In genomic region chr6:36576573-36576972, GRCh38 we compare ENCODE assay signal across 16 cellular contexts. TPM values are rescaled to one million over a fixed set of nuclear protein-coding genes. Genes with fewer than 3 reads are reported as not detected.
DNase-seq lines count a peak whose midpoint lies in the region; ATAC-seq and TF ChIP-seq lines count a peak whose summit lies in the region.
"Had no signal": no experiment of that assay in that cellular context is flagged by ENCODE, and none has a peak within 500 bp of the region (broad histone marks: within the 10 kb centered on the region; RNA-seq: fewer than 3 reads in every experiment).

No MANE protein-coding gene starts in this region.

- BruUV-seq in OCI-LY7 (replicated peaks; lab: Mats Ljungman, UMichigan): no TSS peak

- H3K4me1 ChIP-seq in GM23248 (ENCODE audit: insufficient read depth): peaks cover 42% of the 10 kb centered on the region
- peaks cover 28% of the 10 kb centered on the region for H3K4me1 ChIP-seq in OCI-LY7 (ENCODE audit: insufficient read depth, low read length, poor library complexity, severe bottlenecking)
- H3K4me1 ChIP-seq in sigmoid colon: peaks cover 0 to 40% (median 23%) of the 10 kb centered on the region in 4 donors
- H3K4me1 ChIP-seq in BE2C: peaks cover 3% of the 10 kb centered on the region; the same call in 1 of the 2 replicates

- POLR2A ChIA-PET in OCI-LY7 (lab: Charles Lee): interaction anchor here (0.7 kb wide), 2 partner anchors 15 to 22 kb away, joined by 4 to 5 read pairs; no protein-coding TSS in a partner anchor

- peak overlapping the region; percentile 48 for H3K4me2 ChIP-seq in GM23248 (ENCODE audit: unreplicated experiment)
- no peak overlapping the region for H3K4me2 ChIP-seq in OCI-LY7 (ENCODE audit: low read length)

- CTCF ChIA-PET in OCI-LY7 (lab: Charles Lee; ENCODE audit: unreplicated experiment): interaction anchor here (0.6 kb wide), 1 partner anchor 13 kb away, joined by 3 read pairs; no protein-coding TSS in a partner anchor

- H4K20me1 ChIP-seq in GM23248 (ENCODE audit: insufficient read depth) (no peaks in the 10 kb centered on the region), OCI-LY7 (ENCODE audit: insufficient read depth, low read length) (no peaks in the 10 kb centered on the region)

- H3K9ac ChIP-seq in GM23248: peak overlapping the region; percentile 44

- intact Hi-C loops in OCI-LY7 (cut with micrococcal nuclease; ENCODE audit: unreplicated experiment): loop anchor here (5.0 kb wide), 1 partner anchor 154 kb away; no protein-coding TSS in a partner anchor
- intact Hi-C loops in sigmoid colon (cut with DNase I): no loop called here
- intact Hi-C loops in cardiac septum (cut with DNase I): no loop called here

- peaks cover 42% of the 10 kb centered on the region for H3K4me1 Mint-ChIP-seq in chondrocyte (ENCODE audit: low read depth)

- WGBS in GM23248 (ENCODE audit: low coverage in 1 of 2, low lambda C conversion rate in 2 of 2, missing lambda C conversion rate in 2 of 2), 2 experiments: 87 to 92% methylated on average over 6 of the region's 6 CpGs
- 85 to 91% methylated on average over 6 of the region's 6 CpGs for WGBS in sigmoid colon, 2 donors

- DNase-seq in GM23248: no peak
- peak; percentile 59 for DNase-seq in OCI-LY7 (ENCODE audit: low spot score)
- no peak for DNase-seq in chondrocyte (ENCODE audit: low spot score)
- peak; percentile 38 for DNase-seq in sigmoid colon
- no peak for DNase-seq in cardiac septum (ENCODE audit: low spot score)
- DNase-seq in BE2C: no peak
- no peak for DNase-seq in NCI-H2029 (lab: John Stamatoyannopoulos, UW)
- DNase-seq: activated CD8-positive, alpha-beta T cell treated with anti-CD3 and anti-CD28 coated beads, Interleukin-2, amount 10 ng/mL, durations not matched to agents 7 days and 5 days; activated effector memory CD4-positive, alpha-beta T cell treated with Interleukin-2 at 50 U/mL for 16 hours; anterior cingulate cortex; glutamatergic neuron; NCI-H1105 treated with DMSO at 0.1 percent for 48 hours; NCI-H345; WERI-Rb-1 had no signal

- no peaks in the 10 kb centered on the region for H3K9me3 Mint-ChIP-seq in chondrocyte (ENCODE audit: low read depth)
- H3K9me3 Mint-ChIP-seq: stimulated activated naive CD8-positive, alpha-beta T cell treated with anti-CD3 and anti-CD28 coated beads, Interleukin-15, Interleukin-2, amounts not matched to agents 100 ng/mL and 50 ng/mL, for 24 hours had no signal

- H3K9me3 ChIP-seq in GM23248 (ENCODE audit: low read depth): no peaks in the 10 kb centered on the region
- H3K9me3 ChIP-seq in OCI-LY7 (ENCODE audit: low read length): peaks cover 8% of the 10 kb centered on the region; the same call in 1 of the 2 replicates
- H3K9me3 ChIP-seq in sigmoid colon: no peaks in the 10 kb centered on the region
- no peaks in the 10 kb centered on the region for H3K9me3 ChIP-seq in BE2C

- in situ Hi-C loops in GM23248 (cut with MboI): no loop called here

- H3K36me3 Mint-ChIP-seq in chondrocyte (ENCODE audit: low read depth): no peaks in the 10 kb centered on the region

- H3K27ac ChIP-seq in GM23248 (peak overlapping the region; percentile 73), OCI-LY7 (ENCODE audit: low read depth, low read length, poor library complexity, severe bottlenecking) (no peak overlapping the region), sigmoid colon (peak overlapping the region in 3 of 4 donors; percentile 81 to 90 (median 83))
- H3K27ac ChIP-seq: WERI-Rb-1 had no signal

- no peak overlapping the region for H3K4me3 ChIP-seq in GM23248
- no peak overlapping the region for H3K4me3 ChIP-seq in OCI-LY7 (ENCODE audit: low read depth, low read length, poor library complexity, severe bottlenecking)
- no peak overlapping the region for H3K4me3 ChIP-seq in sigmoid colon
- no peak overlapping the region for H3K4me3 ChIP-seq in BE2C (ENCODE audit: low read depth, low read length)

- H3K27me3 ChIP-seq in GM23248 (replicated peaks; ENCODE audit: insufficient read depth) (no peaks in the 10 kb centered on the region), sigmoid colon (no peaks in the 10 kb centered on the region), BE2C (no peaks in the 10 kb centered on the region)

- ATAC-seq in GM19463 (IDR thresholded peaks at IDR 0.05; ENCODE audit: unreplicated experiment): no peak
- ATAC-seq: activated CD8-positive, alpha-beta T cell treated with anti-CD3 and anti-CD28 coated beads, Interleukin-2, amount 10 ng/mL, durations not matched to agents 7 days and 5 days had no signal

- H3K27ac Mint-ChIP-seq in chondrocyte (ENCODE audit: unreplicated experiment): peak overlapping the region; percentile 78
- H3K27ac Mint-ChIP-seq: activated CD8-positive, alpha-beta T cell treated with anti-CD3 and anti-CD28 coated beads, Interleukin-2, amount 10 ng/mL, durations not matched to agents 7 days and 5 days; stimulated activated naive CD8-positive, alpha-beta T cell treated with anti-CD3 and anti-CD28 coated beads, Interleukin-15, Interleukin-2, amounts not matched to agents 100 ng/mL and 50 ng/mL, for 24 hours had no signal

- H3K9me2 ChIP-seq in GM23248 (ENCODE audit: insufficient read depth) (no peaks in the 10 kb centered on the region), OCI-LY7 (ENCODE audit: insufficient read depth, low read length) (no peaks in the 10 kb centered on the region)

- no peaks in the 10 kb centered on the region for H3K27me3 Mint-ChIP-seq in chondrocyte (ENCODE audit: low read depth)
- H3K27me3 Mint-ChIP-seq: stimulated activated naive CD8-positive, alpha-beta T cell treated with anti-CD3 and anti-CD28 coated beads, Interleukin-15, Interleukin-2, amounts not matched to agents 100 ng/mL and 50 ng/mL, for 24 hours had no signal

- H3K4me3 Mint-ChIP-seq in chondrocyte (ENCODE audit: unreplicated experiment): no peak overlapping the region
- H3K4me3 Mint-ChIP-seq: activated CD8-positive, alpha-beta T cell treated with anti-CD3 and anti-CD28 coated beads, Interleukin-2, amount 10 ng/mL, durations not matched to agents 7 days and 5 days; stimulated activated naive CD8-positive, alpha-beta T cell treated with anti-CD3 and anti-CD28 coated beads, Interleukin-15, Interleukin-2, amounts not matched to agents 100 ng/mL and 50 ng/mL, for 24 hours had no signal

- peaks cover 30% of the 10 kb centered on the region for H3F3A ChIP-seq in GM23248 (ENCODE audit: insufficient read depth)

- TF ChIP-seq CTCF in OCI-LY7 (conservative IDR thresholded peaks at IDR 0.05; ENCODE audit: low read length) (no peak), chondrocyte (IDR thresholded peaks at IDR 0.05) (no peak), sigmoid colon (IDR thresholded peaks at IDR 0.05) (no peak), BE2C (IDR thresholded peaks at IDR 0.05; ENCODE audit: low read depth, low read length) (no peak)

- no peaks in the 10 kb centered on the region for H3K79me2 ChIP-seq in GM23248 (ENCODE audit: insufficient read depth)
- H3K79me2 ChIP-seq in OCI-LY7 (ENCODE audit: insufficient read depth, low read depth, low read length): no peaks in the 10 kb centered on the region

- H2AFZ ChIP-seq in GM23248 (peak overlapping the region; percentile 58), OCI-LY7 (ENCODE audit: low read length) (no peak overlapping the region; the same call in 1 of the 2 replicates)

- no peak for TF ChIP-seq POLR2A in sigmoid colon (IDR thresholded peaks at IDR 0.05)

- H3K36me3 ChIP-seq in GM23248 (ENCODE audit: low read depth) (no peaks in the 10 kb centered on the region), OCI-LY7 (ENCODE audit: insufficient read depth, low read length) (no peaks in the 10 kb centered on the region), sigmoid colon (no peaks in the 10 kb centered on the region), BE2C (no peaks in the 10 kb centered on the region)
- H3K36me3 ChIP-seq: WERI-Rb-1 had no signal

- TF ChIP-seq EP300 in sigmoid colon (IDR thresholded peaks at IDR 0.05): no peak

RNA-seq across cellular contexts. Expression of gene SRSF3, which starts 17.6 kb away (rescaled TPM):
- 141 and 171 TPM in 2 replicates for total RNA-seq in GM23248 (2014; rRNA removed; shearing (Covaris generic))
- polyA plus RNA-seq in GM23248 (2016; fragmentation: Nextera tagmentation; extraction: Ambion mirVana) (238 and 243 TPM in 2 replicates), sigmoid colon (100 to 1,000 TPM; 144 to 292 (median 165) TPM)
- total RNA-seq in OCI-LY7 (2014; rRNA removed; shearing (Covaris generic)): 316 and 557 TPM in 2 replicates
- total RNA-seq in OCI-LY7 (2022) (498 and 539 TPM in 2 replicates), chondrocyte (180 to 233 TPM (median 191 TPM) in 3 replicates), sigmoid colon (100 to 1,000 TPM; 101 to 168 (median 122) TPM), cardiac septum (148 TPM)
- 375 TPM for polyA plus RNA-seq in BE2C (2012; ENCODE audit: insufficient read depth, insufficient read length, low read depth)

RNA-seq across cellular contexts. Expression of gene STK38, which starts 29.3 kb away (rescaled TPM):
- 30.5 and 35.6 TPM in 2 replicates for total RNA-seq in GM23248 (2014; rRNA removed; shearing (Covaris generic))
- polyA plus RNA-seq in GM23248 (2016; fragmentation: Nextera tagmentation; extraction: Ambion mirVana) (50.4 and 51.1 TPM in 2 replicates), sigmoid colon (10 to 100 TPM; 33.6 to 47.8 (median 42.1) TPM)
- total RNA-seq in OCI-LY7 (2014; rRNA removed; shearing (Covaris generic)): 22.4 and 29.4 TPM in 2 replicates
- total RNA-seq in OCI-LY7 (2022) (42.5 and 46.5 TPM in 2 replicates), chondrocyte (60.4 to 65.1 TPM (median 63.2 TPM) in 3 replicates), sigmoid colon (10 to 100 TPM; 25.8 to 46.3 (median 33.1) TPM), cardiac septum (31.6 TPM)
- 7.6 TPM for polyA plus RNA-seq in BE2C (2012; ENCODE audit: insufficient read depth, insufficient read length, low read depth)

Comparison
In these comparisons a context has a peak if more than half of its experiments do, and no peak if none do; other contexts are left out.
1. DNase-seq: peak in OCI-LY7 (single experiment) and sigmoid colon (single experiment); none in GM23248 (single experiment), chondrocyte (single experiment), cardiac septum (single experiment), BE2C (single experiment) and NCI-H2029 (single experiment).